1 cellular context compared by ENCODE assay signal in the genomic region with DNA sequence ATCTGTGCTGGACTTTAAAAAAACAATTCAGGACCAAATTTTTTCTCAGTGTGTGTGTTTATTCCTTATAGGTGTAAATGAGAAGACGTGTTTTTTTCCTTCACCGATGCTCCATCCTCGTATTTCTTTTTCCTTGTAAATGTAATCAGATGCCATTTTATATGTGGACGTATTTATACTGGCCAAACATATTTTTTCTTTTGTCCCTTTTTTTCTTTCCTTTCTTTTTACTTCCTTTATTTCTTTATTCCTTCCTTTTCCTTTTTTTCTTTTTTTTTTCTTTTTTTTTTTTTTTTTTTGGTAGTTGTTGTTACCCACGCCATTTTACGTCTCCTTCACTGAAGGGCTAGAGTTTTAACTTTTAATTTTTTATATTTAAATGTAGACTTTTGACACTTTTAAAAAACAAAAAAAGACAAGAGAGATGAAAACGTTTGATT.
TF ChIP-seq lines count a peak whose summit lies in the region.

No MANE protein-coding gene starts in this region.

TF ChIP-seq in IMR-90, 13 proteins besides CTCF, POLR2A, EP300 and RAD21 (continued from another document):
- TF ChIP-seq, protein P1, sequence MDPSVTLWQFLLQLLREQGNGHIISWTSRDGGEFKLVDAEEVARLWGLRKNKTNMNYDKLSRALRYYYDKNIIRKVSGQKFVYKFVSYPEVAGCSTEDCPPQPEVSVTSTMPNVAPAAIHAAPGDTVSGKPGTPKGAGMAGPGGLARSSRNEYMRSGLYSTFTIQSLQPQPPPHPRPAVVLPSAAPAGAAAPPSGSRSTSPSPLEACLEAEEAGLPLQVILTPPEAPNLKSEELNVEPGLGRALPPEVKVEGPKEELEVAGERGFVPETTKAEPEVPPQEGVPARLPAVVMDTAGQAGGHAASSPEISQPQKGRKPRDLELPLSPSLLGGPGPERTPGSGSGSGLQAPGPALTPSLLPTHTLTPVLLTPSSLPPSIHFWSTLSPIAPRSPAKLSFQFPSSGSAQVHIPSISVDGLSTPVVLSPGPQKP (IDR thresholded peaks at IDR 0.05; ENCODE audit: borderline replicate concordance, low read depth, low read length), result no peak
- TF ChIP-seq RCOR1 (IDR thresholded peaks at IDR 0.05; ENCODE audit: insufficient replicate concordance, low read length) (no peak), USF2 (IDR thresholded peaks at IDR 0.05; ENCODE audit: low read depth, low read length) (no peak), MAFK (IDR thresholded peaks at IDR 0.05; ENCODE audit: low read depth, low read length) (no peak)
TF ChIP-seq in IMR-90: peak in this region for 0.
